Comparison of ENCODE assay signal across 29 cellular contexts in the genomic region with DNA sequence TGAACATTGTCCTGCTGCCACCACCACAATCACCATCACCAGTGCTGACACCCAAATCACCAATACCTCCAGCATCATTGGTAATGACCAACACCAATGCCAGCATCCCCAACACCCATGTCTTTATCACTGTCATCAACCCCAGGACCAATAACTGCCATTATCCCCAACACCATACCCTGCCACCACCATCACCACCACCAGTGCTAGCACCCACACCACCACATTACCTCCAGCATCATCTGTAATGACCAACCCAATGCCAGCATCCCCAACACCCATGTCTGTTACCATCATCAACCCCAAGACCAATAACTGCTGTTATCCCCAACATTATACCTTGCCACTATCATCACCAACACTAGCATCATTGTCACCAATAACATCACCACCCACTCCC. TPM values are rescaled to one million over a fixed set of nuclear protein-coding genes. Genes with fewer than 3 reads are reported as not detected.
"Had no signal": no experiment of that assay in that cellular context is flagged by ENCODE, and none has a peak within 500 bp of the region (broad histone marks: within the 10 kb centered on the region; RNA-seq: fewer than 3 reads in every experiment).

No MANE protein-coding gene starts in this region.

- H3K4me3 ChIP-seq: cardiac muscle cell, SJSA1 had no signal

- H3K27ac Mint-ChIP-seq: activated CD8-positive, alpha-beta memory T cell treated with anti-CD3 and anti-CD28 coated beads, Interleukin-2, amount 10 ng/mL, durations not matched to agents 7 days and 5 days; activated naive CD4-positive, alpha-beta T cell treated with anti-CD3 and anti-CD28 coated beads, Interleukin-2, amount 50 U/mL, for 72 hours; activated naive CD8-positive, alpha-beta T cell treated with anti-CD3 and anti-CD28 coated beads, Interleukin-2, amount 50 U/mL, for 24 hours; T-helper 1 cell treated with Interleukin-12 subunit alpha and Interleukin-12 subunit beta and Interleukin-4 antibody, amounts not matched to agents 30 μg/mL and 1 μg/mL, for 36 hours; WTC11 had no signal

- DNase-seq: activated CD4-positive, alpha-beta T cell treated with anti-CD3 and anti-CD28 coated beads for 48 hours; activated CD4-positive, alpha-beta T cell treated with anti-CD3 and anti-CD28 coated beads, Interleukin-2, amount 50 U/mL, for 48 hours; activated CD4-positive, CD25-positive, alpha-beta regulatory T cell treated with anti-CD3 and anti-CD28 coated beads, Interleukin-2, amount 50 U/mL, for 72 hours; activated CD8-positive, alpha-beta memory T cell treated with anti-CD3 and anti-CD28 coated beads, Interleukin-2, amount 10 ng/mL, durations not matched to agents 7 days and 5 days; activated effector memory CD4-positive, alpha-beta T cell treated with anti-CD3 and anti-CD28 coated beads, Interleukin-2, amount 50 U/mL, for 16 hours; activated naive CD4-positive, alpha-beta T cell treated with Interleukin-2 at 50 U/mL for 16 hours; activated naive CD8-positive, alpha-beta T cell treated with anti-CD3 and anti-CD28 coated beads, Interleukin-2, amount 50 U/mL, for 24 hours; activated T-cell treated with anti-CD3 and anti-CD28 coated beads, Interleukin-2, amount 50 U/mL, for 4 hours; amniotic stem cell; Kasumi-1; KBM-7; NCI-H1105 treated with DMSO at 0.1 percent for 48 hours; NCI-H1436 treated with DMSO at 0.1 percent for 48 hours; NCI-H187; NCI-H2081; NCI-H446; NCI-H524; PC-3; SHP77; SW 1271 had no signal

- H3K9me3 Mint-ChIP-seq: activated naive CD8-positive, alpha-beta T cell treated with anti-CD3 and anti-CD28 coated beads, Interleukin-2, amount 50 U/mL, for 24 hours; activated T-cell treated with anti-CD3 and anti-CD28 coated beads, Interleukin-2, amount 50 U/mL, for 4 hours; T-helper 1 cell treated with Interleukin-12 subunit alpha and Interleukin-12 subunit beta and Interleukin-4 antibody, amounts not matched to agents 30 μg/mL and 1 μg/mL, for 36 hours had no signal

- H3K27me3 ChIP-seq: cardiac muscle cell had no signal

- H3K4me3 Mint-ChIP-seq: activated CD8-positive, alpha-beta memory T cell treated with anti-CD3 and anti-CD28 coated beads, Interleukin-2, amount 10 ng/mL, durations not matched to agents 7 days and 5 days; activated naive CD8-positive, alpha-beta T cell treated with anti-CD3 and anti-CD28 coated beads, Interleukin-2, amount 50 U/mL, for 24 hours; activated T-cell treated with anti-CD3 and anti-CD28 coated beads, Interleukin-2, amount 50 U/mL, for 4 hours; T-helper 1 cell treated with Interleukin-12 subunit alpha and Interleukin-12 subunit beta and Interleukin-4 antibody, amounts not matched to agents 30 μg/mL and 1 μg/mL, for 36 hours; WTC11 had no signal

- ATAC-seq: activated CD8-positive, alpha-beta memory T cell treated with anti-CD3 and anti-CD28 coated beads, Interleukin-2, amount 10 ng/mL, durations not matched to agents 7 days and 5 days; activated naive CD4-positive, alpha-beta T cell treated with anti-CD3 and anti-CD28 coated beads, Interleukin-2, amount 50 U/mL, for 72 hours; activated naive CD8-positive, alpha-beta T cell treated with anti-CD3 and anti-CD28 coated beads, Interleukin-2, amount 50 U/mL, for 24 hours; activated T-cell treated with anti-CD3 and anti-CD28 coated beads, Interleukin-2, amount 50 U/mL, for 4 hours; PC-3; SK-N-SH treated with all-trans-retinoic acid at 6 μM for 48 hours; WTC11 had no signal

- H3K4me1 ChIP-seq: SJSA1 had no signal

- H3K36me3 Mint-ChIP-seq: activated CD8-positive, alpha-beta memory T cell treated with anti-CD3 and anti-CD28 coated beads, Interleukin-2, amount 10 ng/mL, durations not matched to agents 7 days and 5 days; activated naive CD4-positive, alpha-beta T cell treated with anti-CD3 and anti-CD28 coated beads, Interleukin-2, amount 50 U/mL, for 72 hours; brain had no signal

- H3K9me3 ChIP-seq: SJSA1 had no signal

- FAIRE-seq: astrocyte, RCC 7860 had no signal

- H3K36me3 ChIP-seq: cardiac muscle cell, SJSA1 had no signal

- H3K27me3 Mint-ChIP-seq: brain had no signal

- H3K27ac ChIP-seq: cardiac muscle cell, SJSA1 had no signal

RNA-seq across cellular contexts. Expression of a gene that starts 2.6 kb away (rescaled TPM):
- total RNA-seq: activated CD8-positive, alpha-beta memory T cell treated with anti-CD3 and anti-CD28 coated beads, Interleukin-2, amount 10 ng/mL, durations not matched to agents 7 days and 5 days; SJSA1 had no signal

RNA-seq across cellular contexts. Expression of a gene that starts 6.4 kb away (rescaled TPM):
- total RNA-seq: PC-3, SJSA1 had no signal

RNA-seq across cellular contexts. Expression of a gene that starts 10.8 kb away (rescaled TPM):
- total RNA-seq: astrocyte, PC-3, SJSA1 had no signal

RNA-seq across cellular contexts. Expression of a gene that starts 16.6 kb away (rescaled TPM):
- total RNA-seq: activated CD8-positive, alpha-beta memory T cell treated with anti-CD3 and anti-CD28 coated beads, Interleukin-2, amount 10 ng/mL, durations not matched to agents 7 days and 5 days; activated naive CD4-positive, alpha-beta T cell treated with anti-CD3 and anti-CD28 coated beads, Interleukin-2, amount 50 U/mL, for 72 hours; astrocyte; cardiac muscle cell; SJSA1 had no signal
